8 cellular contexts compared by ENCODE assay signal in the genomic region with DNA sequence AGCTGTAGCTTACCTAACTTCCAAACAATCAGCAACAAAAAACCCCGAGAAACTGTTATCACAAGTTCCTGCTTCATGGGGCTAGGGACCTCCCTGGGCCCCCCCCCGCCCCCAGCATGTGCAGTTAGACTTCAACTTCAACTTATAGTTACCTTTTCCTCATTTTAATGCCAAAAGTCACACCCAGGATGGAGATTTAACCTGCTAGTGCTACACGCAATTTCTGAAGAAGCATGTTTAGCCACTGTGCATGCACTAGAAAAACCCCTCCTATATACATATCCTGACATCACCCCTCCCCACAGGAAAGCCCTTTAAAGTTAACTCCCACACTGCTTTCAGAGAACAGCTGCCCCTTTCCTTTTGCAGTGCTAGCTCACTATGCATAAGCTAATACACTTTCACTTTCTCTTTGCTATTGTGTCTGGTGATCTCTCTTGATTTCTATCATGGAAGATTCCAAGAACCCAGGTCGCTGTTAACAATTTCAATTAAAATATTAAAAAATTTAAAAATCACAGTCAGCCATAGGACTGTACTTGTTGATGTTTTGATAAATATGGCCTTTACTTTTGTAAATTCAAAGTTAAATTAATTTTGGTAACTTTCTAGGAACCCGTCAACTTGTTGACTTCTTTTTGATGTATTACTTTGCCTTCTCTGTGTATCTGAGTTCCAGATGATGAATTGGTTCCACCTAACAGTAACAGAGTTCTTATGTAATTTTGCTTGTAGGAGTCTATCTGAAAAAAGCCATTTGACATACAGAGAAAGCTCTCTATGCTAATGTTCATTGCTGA.
DNase-seq lines count a peak whose midpoint lies in the region; ATAC-seq and TF ChIP-seq lines count a peak whose summit lies in the region.

No MANE protein-coding gene starts in this region.

- H3F3A ChIP-seq in OCI-LY1 (ENCODE audit: insufficient read depth, low read length): no peaks in the 10 kb centered on the region

- no peak overlapping the region for H2AFZ ChIP-seq in OCI-LY1 (ENCODE audit: low read length)

- H3K27ac Mint-ChIP-seq in activated naive CD8-positive, alpha-beta T cell treated with anti-CD3 and anti-CD28 coated beads, Interleukin-2, amount 10 ng/mL, durations not matched to agents 7 days and 5 days: peak overlapping the region; percentile 88
- H3K27ac Mint-ChIP-seq in stimulated activated memory B cell treated with anti-CD40 and anti-IgM and Interleukin-4, amounts not matched to agents 10 μg/mL and 1 μg/mL and 100 μg/mL, for 72 hours: peak overlapping the region; percentile 80

- H3K4me3 Mint-ChIP-seq in activated naive CD8-positive, alpha-beta T cell treated with anti-CD3 and anti-CD28 coated beads, Interleukin-2, amount 10 ng/mL, durations not matched to agents 7 days and 5 days: peak overlapping the region; percentile 72
- H3K4me3 Mint-ChIP-seq in stimulated activated memory B cell treated with anti-CD40 and anti-IgM and Interleukin-4, amounts not matched to agents 10 μg/mL and 1 μg/mL and 100 μg/mL, for 72 hours: peak overlapping the region; percentile 47

- H3K4me3 ChIP-seq in OCI-LY1 (ENCODE audit: low read depth, low read length, poor library complexity, severe bottlenecking): peak overlapping the region; percentile 14

- POLR2A ChIA-PET in activated naive CD8-positive, alpha-beta T cell treated with anti-CD3 and anti-CD28 coated beads, Interleukin-2, amount 10 ng/mL, durations not matched to agents 7 days and 5 days (lab: Charles Lee): interaction anchor here (0.7 to 2.5 kb wide), 9 partner anchors 10 to 187 kb away, joined by 3 to 16 read pairs (median 8); a partner anchor contains a TSS

- no peaks in the 10 kb centered on the region for H3K79me2 ChIP-seq in OCI-LY1 (ENCODE audit: insufficient read depth, low read length)

- peaks cover 32% of the 10 kb centered on the region for H3K36me3 Mint-ChIP-seq in activated naive CD8-positive, alpha-beta T cell treated with anti-CD3 and anti-CD28 coated beads, Interleukin-2, amount 10 ng/mL, durations not matched to agents 7 days and 5 days
- H3K36me3 Mint-ChIP-seq in stimulated activated memory B cell treated with anti-CD40 and anti-IgM and Interleukin-4, amounts not matched to agents 10 μg/mL and 1 μg/mL and 100 μg/mL, for 72 hours: peaks cover 64% of the 10 kb centered on the region

- no peak for DNase-seq in activated naive CD8-positive, alpha-beta T cell treated with anti-CD3 and anti-CD28 coated beads, Interleukin-2, amount 10 ng/mL, durations not matched to agents 7 days and 5 days
- DNase-seq in D341Med (ENCODE audit: low spot score) (no peak), NCI-H1436 treated with DMSO at 0.1 percent for 48 hours (lab: John Stamatoyannopoulos, UW) (no peak)

- no peaks in the 10 kb centered on the region for H3K27me3 Mint-ChIP-seq in activated naive CD8-positive, alpha-beta T cell treated with anti-CD3 and anti-CD28 coated beads, Interleukin-2, amount 10 ng/mL, durations not matched to agents 7 days and 5 days
- no peaks in the 10 kb centered on the region for H3K27me3 Mint-ChIP-seq in stimulated activated memory B cell treated with anti-CD40 and anti-IgM and Interleukin-4, amounts not matched to agents 10 μg/mL and 1 μg/mL and 100 μg/mL, for 72 hours

- peaks cover 62% of the 10 kb centered on the region for H3K4me1 Mint-ChIP-seq in activated naive CD8-positive, alpha-beta T cell treated with anti-CD3 and anti-CD28 coated beads, Interleukin-2, amount 10 ng/mL, durations not matched to agents 7 days and 5 days
- peaks cover 73% of the 10 kb centered on the region for H3K4me1 Mint-ChIP-seq in stimulated activated memory B cell treated with anti-CD40 and anti-IgM and Interleukin-4, amounts not matched to agents 10 μg/mL and 1 μg/mL and 100 μg/mL, for 72 hours

- peak overlapping the region; percentile 48 for H3K27ac ChIP-seq in OCI-LY1 (ENCODE audit: low read depth, low read length, poor library complexity, severe bottlenecking)
- H3K27ac ChIP-seq in layer of hippocampus (ENCODE audit: low read depth, low read length): peak overlapping the region; percentile 8

- H3K27me3 ChIP-seq in OCI-LY1 (ENCODE audit: insufficient read depth, low read length) (no peaks in the 10 kb centered on the region), layer of hippocampus (ENCODE audit: control insufficient read depth, insufficient read depth, low read length) (no peaks in the 10 kb centered on the region)

- H3K9ac ChIP-seq in OCI-LY1 (ENCODE audit: low read length): no peak overlapping the region; the same call in 1 of the 2 replicates

- H3K4me1 ChIP-seq in OCI-LY1 (ENCODE audit: insufficient read depth, low read length, severe bottlenecking): peaks cover 17% of the 10 kb centered on the region

- H3K9me3 Mint-ChIP-seq in activated naive CD8-positive, alpha-beta T cell treated with anti-CD3 and anti-CD28 coated beads, Interleukin-2, amount 10 ng/mL, durations not matched to agents 7 days and 5 days: no peaks in the 10 kb centered on the region
- no peaks in the 10 kb centered on the region for H3K9me3 Mint-ChIP-seq in stimulated activated memory B cell treated with anti-CD40 and anti-IgM and Interleukin-4, amounts not matched to agents 10 μg/mL and 1 μg/mL and 100 μg/mL, for 72 hours

- H3K36me3 ChIP-seq in OCI-LY1 (ENCODE audit: insufficient read depth, low read length): peaks cover 68% of the 10 kb centered on the region

- ATAC-seq in GM18907 (IDR thresholded peaks at IDR 0.05; ENCODE audit: unreplicated experiment) (peak; percentile 84), HG02852 (IDR thresholded peaks at IDR 0.05; ENCODE audit: unreplicated experiment) (peak; percentile 82)
- ATAC-seq in activated naive CD8-positive, alpha-beta T cell treated with anti-CD3 and anti-CD28 coated beads, Interleukin-2, amount 10 ng/mL, durations not matched to agents 7 days and 5 days (ENCODE audit: low read depth): peak; percentile 97
- ATAC-seq in stimulated activated memory B cell treated with anti-CD40 and anti-IgM and Interleukin-4, amounts not matched to agents 10 μg/mL and 1 μg/mL and 100 μg/mL, for 72 hours: peak; percentile 97

- no peak for TF ChIP-seq CTCF in OCI-LY1 (IDR thresholded peaks at IDR 0.05; ENCODE audit: low read length)

- H3K9me3 ChIP-seq in OCI-LY1 (ENCODE audit: low read length): no peaks in the 10 kb centered on the region

- peak overlapping the region; percentile 45 for H3K4me2 ChIP-seq in OCI-LY1 (ENCODE audit: low read length)

- no peaks in the 10 kb centered on the region for H3K9me2 ChIP-seq in OCI-LY1 (ENCODE audit: low read depth, low read length)

- H4K20me1 ChIP-seq in OCI-LY1 (ENCODE audit: insufficient read depth, low read length): no peaks in the 10 kb centered on the region
